ENCODE assay signal across 11 cellular contexts in genomic region chr17:82871056-82871775, GRCh38. TPM values are rescaled to one million over a fixed set of nuclear protein-coding genes. Genes with fewer than 3 reads are reported as not detected.
A peak's percentile ranks its signal among the peaks of the same experiment; 100 is the strongest.
DNase-seq lines count a peak whose midpoint lies in the region; ATAC-seq and TF ChIP-seq lines count a peak whose summit lies in the region.
"Had no signal": no experiment of that assay in that cellular context is flagged by ENCODE, and none has a peak within 500 bp of the region (broad histone marks: within the 10 kb centered on the region; RNA-seq: fewer than 3 reads in every experiment).

No MANE protein-coding gene starts in this region.

- H3K9me3 ChIP-seq in heart left ventricle (no peaks in the 10 kb centered on the region), upper lobe of right lung (no peaks in the 10 kb centered on the region)
- H3K9me3 ChIP-seq: body of pancreas had no signal

- H3K4me3 ChIP-seq in heart left ventricle (peak overlapping the region in 1 of 12 donors; percentile 4), upper lobe of right lung (no peak overlapping the region)
- H3K4me3 ChIP-seq: body of pancreas had no signal

- H3K27ac ChIP-seq in heart left ventricle (peak overlapping the region; percentile 43 to 86 (median 70)), upper lobe of right lung (no peak overlapping the region)

- DNase-seq in heart left ventricle, result peak in 4 of 5 donors; percentile 45 to 63 (median 49)
- DNase-seq in cardiac septum (ENCODE audit: low spot score), result no peak
- peak; percentile 33 to 54 for DNase-seq in activated CD4-positive, alpha-beta T cell treated with anti-CD3 and anti-CD28 coated beads, Interleukin-2, amount 50 U/mL, for 48 hours
- DNase-seq in upper lobe of right lung, result no peak
- DNase-seq in activated CD8-positive, alpha-beta memory T cell treated with anti-CD3 and anti-CD28 coated beads, Interleukin-2, amount 50 U/mL, for 48 hours, result no peak
- no peak for DNase-seq in LoVo (ENCODE audit: low spot score)
- DNase-seq in NCI-H446 (lab: John Stamatoyannopoulos, UW), result no peak
- DNase-seq: body of pancreas, NCI-H2029 treated with DMSO at 0.1 percent for 48 hours had no signal

- WGBS in heart left ventricle, 4 donors, result 68 to 82% (median 75%) methylated on average over 19 to 31 of the region's 31 CpGs

- H3K27me3 ChIP-seq in heart left ventricle (no peaks in the 10 kb centered on the region), upper lobe of right lung (no peaks in the 10 kb centered on the region)
- H3K27me3 ChIP-seq: body of pancreas had no signal

- TF ChIP-seq POLR2A in heart left ventricle (IDR thresholded peaks at IDR 0.05), result no peak

- H3K36me3 ChIP-seq in heart left ventricle (peaks cover 0 to 33% (median 18%) of the 10 kb centered on the region in 9 donors), upper lobe of right lung (peaks cover 14% of the 10 kb centered on the region)

- H3K4me1 ChIP-seq in heart left ventricle, result peaks cover 0 to 54% (median 32%) of the 10 kb centered on the region in 12 donors
- H3K4me1 ChIP-seq in upper lobe of right lung, result peaks cover 11% of the 10 kb centered on the region

- no peak for TF ChIP-seq CTCF in heart left ventricle (IDR thresholded peaks at IDR 0.05)
- TF ChIP-seq CTCF in upper lobe of right lung (IDR thresholded peaks at IDR 0.05), result peak; percentile 9

- intact Hi-C loops in heart left ventricle (cut with DNase I), result loop anchor here in 2 of 10 donors (1.0 to 10.0 kb wide), 3 partner anchors 26 to 90 kb away; no protein-coding TSS in a partner anchor
- intact Hi-C loops in cardiac septum (cut with DNase I), result loop anchor here (2.0 kb wide), 1 partner anchor 26 kb away; no protein-coding TSS in a partner anchor
- intact Hi-C loops in upper lobe of right lung (cut with DNase I), result no loop called here

- peak; percentile 22 to 79 (median 33) for ATAC-seq in heart left ventricle
- ATAC-seq in HG02840 (IDR thresholded peaks at IDR 0.05; ENCODE audit: low FRiP score, unreplicated experiment), result peak; percentile 67
- ATAC-seq in upper lobe of right lung, result no peak
- ATAC-seq: body of pancreas had no signal

RNA-seq across cellular contexts. Expression of gene ZNF750, which starts 31.4 kb away (rescaled TPM):
- total RNA-seq in heart left ventricle (under 1 TPM in 2 of 9 donors, not detected in 7; 0.31 to 0.38 TPM), cardiac septum (not detected), upper lobe of right lung (5.6 TPM)
- under 1 TPM; 0.08 to 0.17 TPM for polyA plus RNA-seq in heart left ventricle
- total RNA-seq: body of pancreas; CD8-positive, alpha-beta memory T cell had no signal
- polyA plus RNA-seq: CD8-positive, alpha-beta memory T cell had no signal

Comparison
In these comparisons a context has a peak if more than half of its experiments do, and no peak if none do; other contexts are left out.
1. DNase-seq: peak in heart left ventricle (4 of 5) and activated CD4-positive, alpha-beta T cell treated with anti-CD3 and anti-CD28 coated beads, Interleukin-2, amount 50 U/mL, for 48 hours (2 of 2); none in cardiac septum (single experiment), upper lobe of right lung (single experiment), activated CD8-positive, alpha-beta memory T cell treated with anti-CD3 and anti-CD28 coated beads, Interleukin-2, amount 50 U/mL, for 48 hours (single experiment), LoVo (single experiment) and NCI-H446 (0 of 2).